In genomic region chr7:107660381-107661080, GRCh38 we compare ENCODE assay signal across 8 cellular contexts. TPM values are rescaled to one million over a fixed set of nuclear protein-coding genes. Genes with fewer than 3 reads are reported as not detected.
DNase-seq lines count a peak whose midpoint lies in the region; ATAC-seq and TF ChIP-seq lines count a peak whose summit lies in the region.

Gene SLC26A4 (plus strand): TSS chr7:107660828. CDS start chr7:107661642, 814 bp downstream.

- BruUV-seq in OCI-LY7 (replicated peaks; lab: Mats Ljungman, UMichigan): no TSS peak

- H3K4me1 ChIP-seq in foreskin keratinocyte (no peaks in the 10 kb centered on the region), psoas muscle (peaks cover 10% of the 10 kb centered on the region), OCI-LY7 (ENCODE audit: insufficient read depth, low read length, poor library complexity, severe bottlenecking) (no peaks in the 10 kb centered on the region)

- H3K4me3 ChIP-seq in GM12865 (ENCODE audit: low read depth, low read length) (peak within 1 kb of the TSS; percentile 30), psoas muscle (peak within 1 kb of the TSS; percentile 70), OCI-LY7 (ENCODE audit: low read depth, low read length, poor library complexity, severe bottlenecking) (no peak within 1 kb of the TSS)

- H3K27me3 ChIP-seq in foreskin keratinocyte (peaks cover 85% of the 10 kb centered on the region), psoas muscle (ENCODE audit: insufficient read depth in 3 of 3, low read length in 2 of 3) (peaks cover 0 to 27% (median 6%) of the 10 kb centered on the region in 3 donors)

- H3K27ac ChIP-seq in foreskin keratinocyte (no peak within 1 kb of the TSS), psoas muscle (no peak within 1 kb of the TSS), OCI-LY7 (ENCODE audit: low read depth, low read length, poor library complexity, severe bottlenecking) (no peak within 1 kb of the TSS)

- no peaks in the 10 kb centered on the region for H4K20me1 ChIP-seq in OCI-LY7 (ENCODE audit: insufficient read depth, low read length)

- DNase-seq in GM12865 (ENCODE audit: low read depth) (peak; percentile 47), foreskin keratinocyte (no peak), psoas muscle (peak in 1 of 2 donors; percentile 11), NCI-H1436 treated with DMSO at 0.1 percent for 48 hours (lab: John Stamatoyannopoulos, UW) (no peak), OCI-LY7 (ENCODE audit: low spot score) (no peak), DMS153 treated with DMSO at 0.1 percent for 48 hours (lab: John Stamatoyannopoulos, UW; ENCODE audit: unreplicated experiment) (no peak)
- DNase-seq in activated CD8-positive, alpha-beta memory T cell treated with anti-CD3 and anti-CD28 coated beads, Interleukin-2, amount 50 U/mL, for 4 hours: peak; percentile 13

- no peak within 1 kb of the TSS for H2AFZ ChIP-seq in OCI-LY7 (ENCODE audit: low read length)

- peak; percentile 33 for ATAC-seq in HG03060 (IDR thresholded peaks at IDR 0.05; ENCODE audit: low read depth, unreplicated experiment)
- peak; percentile 3 for ATAC-seq in foreskin keratinocyte
- ATAC-seq in psoas muscle: peak in 2 of 4 donors; percentile 23 to 27

- H3K79me2 ChIP-seq in OCI-LY7 (ENCODE audit: insufficient read depth, low read depth, low read length): no peaks in the 10 kb centered on the region

- CTCF ChIA-PET in OCI-LY7 (lab: Charles Lee; ENCODE audit: unreplicated experiment): no interaction called here

- H3K4me2 ChIP-seq in OCI-LY7 (ENCODE audit: low read length): no peak within 1 kb of the TSS

- H3K9me2 ChIP-seq in OCI-LY7 (ENCODE audit: insufficient read depth, low read length): no peaks in the 10 kb centered on the region

- H3K36me3 ChIP-seq in psoas muscle (ENCODE audit: insufficient read depth in 1 of 2, low read depth in 1 of 2) (no peaks in the 10 kb centered on the region), OCI-LY7 (ENCODE audit: insufficient read depth, low read length) (no peaks in the 10 kb centered on the region)

- no peaks in the 10 kb centered on the region for H3K9me3 ChIP-seq in psoas muscle
- no peaks in the 10 kb centered on the region for H3K9me3 ChIP-seq in OCI-LY7 (ENCODE audit: low read length)

- POLR2A ChIA-PET in OCI-LY7 (lab: Charles Lee): interaction anchor here (0.6 kb wide), 1 partner anchor 16 kb away, joined by 3 read pairs; no protein-coding TSS in a partner anchor

- intact Hi-C loops in psoas muscle (cut with DNase I) (no loop called here), OCI-LY7 (cut with micrococcal nuclease; ENCODE audit: unreplicated experiment) (no loop called here)

- TF ChIP-seq CTCF in GM12865 (IDR thresholded peaks at IDR 0.05; ENCODE audit: insufficient read depth, low read depth, low read length, missing control alignments): no peak
- no peak for TF ChIP-seq CTCF in foreskin keratinocyte (conservative IDR thresholded peaks at IDR 0.05)
- TF ChIP-seq CTCF in psoas muscle (IDR thresholded peaks at IDR 0.05): no peak
- no peak for TF ChIP-seq CTCF in OCI-LY7 (conservative IDR thresholded peaks at IDR 0.05; ENCODE audit: low read length)

- 3 to 6% (median 6%) methylated on average over 37 of the region's 37 CpGs for WGBS in psoas muscle, 3 donors

RNA-seq across cellular contexts. Expression of gene SLC26A4, which starts in this region (rescaled TPM):
- total RNA-seq in foreskin keratinocyte (0.07 and 0.14 TPM in 2 replicates), psoas muscle (under 1 TPM; 0.08 to 0.94 (median 0.26) TPM), OCI-LY7 (2022) (0.27 TPM in 1 of 2 replicates, not detected in the other)
- polyA plus RNA-seq in foreskin keratinocyte (0.01 and 0.12 TPM in 2 replicates), psoas muscle (under 1 TPM; 0.10 to 0.22 (median 0.13) TPM)
- 0.26 TPM in 1 of 2 replicates, not detected in the other for total RNA-seq in OCI-LY7 (2014; rRNA removed; shearing (Covaris generic))

Comparison
In these comparisons a context has a peak if more than half of its experiments do, and no peak if none do; other contexts are left out.
1. Peak in ATAC-seq in foreskin keratinocyte; RNA of the gene not detected or under 1 TPM.
2. DNase-seq: peak in GM12865 (single experiment) and activated CD8-positive, alpha-beta memory T cell treated with anti-CD3 and anti-CD28 coated beads, Interleukin-2, amount 50 U/mL, for 4 hours (single experiment); none in foreskin keratinocyte (0 of 2), NCI-H1436 treated with DMSO at 0.1 percent for 48 hours (single experiment), OCI-LY7 (single experiment) and DMS153 treated with DMSO at 0.1 percent for 48 hours (single experiment).